In genomic region chr5:55591671-55592070, GRCh38 we compare ENCODE assay signal across 16 cellular contexts. TPM values are rescaled to one million over a fixed set of nuclear protein-coding genes. Genes with fewer than 3 reads are reported as not detected.
DNase-seq lines count a peak whose midpoint lies in the region; ATAC-seq and TF ChIP-seq lines count a peak whose summit lies in the region.
"Had no signal": no experiment of that assay in that cellular context is flagged by ENCODE, and none has a peak within 500 bp of the region (broad histone marks: within the 10 kb centered on the region; RNA-seq: fewer than 3 reads in every experiment).

No MANE protein-coding gene starts in this region.

- H3K9me3 ChIP-seq in IMR-90 (ENCODE audit: control insufficient read depth, insufficient read depth, low read length) (no peaks in the 10 kb centered on the region), right cardiac atrium (ENCODE audit: control insufficient read depth, low read length) (no peaks in the 10 kb centered on the region)
- H3K9me3 ChIP-seq: breast epithelium had no signal

- no peak overlapping the region for H4K8ac ChIP-seq in IMR-90 (ENCODE audit: low read depth in 2 of 2, low read length in 2 of 2)

- intact Hi-C loops in activated CD4-positive, alpha-beta T cell treated with anti-CD3 and anti-CD28 coated beads for 36 hours (cut with DNase I, micrococcal nuclease) = loop anchor here in 1 of 2 experiments (2.0 kb wide), 1 partner anchor 15 kb away; no protein-coding TSS in a partner anchor
- intact Hi-C loops in IMR-90 (cut with micrococcal nuclease) (no loop called here), right cardiac atrium (cut with DNase I) (loop anchor here in 2 of 4 donors (10.0 kb wide), 1 partner anchor 57 kb away; the partner anchor contains the start of gene PLPP1 (in 2 of the 2))

- TF ChIP-seq POLR2A in IMR-90 (IDR thresholded peaks at IDR 0.05; ENCODE audit: low read depth, low read length) = no peak

- dilution Hi-C loops in IMR-90 (cut with HindIII; ENCODE audit: low sequenced_read_pairs, unreplicated experiment) = no loop called here

- DNase-seq in activated CD4-positive, alpha-beta T cell treated with anti-CD3 and anti-CD28 coated beads for 36 hours = no peak
- no peak for DNase-seq in activated CD4-positive, alpha-beta T cell treated with anti-CD3 and anti-CD28 coated beads, Interleukin-2, amount 50 U/mL, for 4 hours
- no peak for DNase-seq in IMR-90
- peak; percentile 73 for DNase-seq in amniotic epithelial cell (ENCODE audit: low read depth)
- peak; percentile 32 to 69 (median 62) for DNase-seq in right cardiac atrium
- DNase-seq in midbrain (lab: John Stamatoyannopoulos, UW) = no peak
- no peak for DNase-seq in progenitor cell of endocrine pancreas (ENCODE audit: low spot score, unreplicated experiment)
- DNase-seq: CD4-positive, alpha-beta memory T cell; GM23248; MM.1S; NCI-H1694; NCI-H2227 treated with DMSO at 0.1 percent for 48 hours had no signal

- H3K9ac ChIP-seq in IMR-90 (ENCODE audit: low read depth, low read length) = no peak overlapping the region
- H3K9ac ChIP-seq: GM23248 had no signal

- H3K4me3 ChIP-seq in IMR-90 (ENCODE audit: insufficient read depth, low read depth, low read length) (no peak overlapping the region), right cardiac atrium (ENCODE audit: low read length) (no peak overlapping the region)
- H3K4me3 ChIP-seq: breast epithelium, GM23248 had no signal

- no peak overlapping the region for H4K91ac ChIP-seq in IMR-90 (ENCODE audit: insufficient read depth, low read depth, low read length)

- no peak overlapping the region for H3K4ac ChIP-seq in IMR-90 (ENCODE audit: low read depth, low read length)

- WGBS in IMR-90 (ENCODE audit: extremely low coverage in 2 of 2, insufficient read length in 1 of 2), 2 experiments = 40% methylated on average over 1 of the region's 5 CpGs; no CpG with 5 or more reads in 1 of the 2 experiments
- 20% methylated on average over 5 of the region's 5 CpGs for WGBS in right cardiac atrium

- POLR2A ChIA-PET in activated CD4-positive, alpha-beta T cell treated with anti-CD3 and anti-CD28 coated beads for 36 hours (lab: Charles Lee) = no interaction called here
- POLR2A ChIA-PET in IMR-90 (lab: Charles Lee; ENCODE audit: unreplicated experiment) = no interaction called here

- in situ Hi-C loops in IMR-90 (cut with MboI; ENCODE audit: low sequenced_read_pairs) = no loop called here

- H2AK9ac ChIP-seq in IMR-90 (replicated peaks; ENCODE audit: low read depth, low read length, poor library complexity) = no peak overlapping the region

- no peak overlapping the region for H2BK120ac ChIP-seq in IMR-90 (ENCODE audit: low read depth, low read length)

- H3K9me1 ChIP-seq in IMR-90 (ENCODE audit: insufficient read depth, low read length) = 0 out of 2 replicates have a peak, but pooled peaks cover 3% of the 10 kb centered on the region

- H3K56ac ChIP-seq in IMR-90 (ENCODE audit: extremely low read depth, insufficient read depth, low read length) = no peak overlapping the region

- no peak overlapping the region for H3K18ac ChIP-seq in IMR-90 (ENCODE audit: low read depth, low read length)

- no peak for ATAC-seq in activated CD4-positive, alpha-beta T cell treated with anti-CD3 and anti-CD28 coated beads for 36 hours
- ATAC-seq in IMR-90 (ENCODE audit: low read depth) (no peak), right cardiac atrium (peak; percentile 89 to 93), HG03342 (IDR thresholded peaks at IDR 0.05; ENCODE audit: unreplicated experiment) (no peak)

- H3K79me1 ChIP-seq in IMR-90 (ENCODE audit: low read depth in 1 of 2, low read length in 2 of 2) = no peaks in the 10 kb centered on the region

- H2BK15ac ChIP-seq in IMR-90 (ENCODE audit: low read depth, low read length) = no peak overlapping the region

- H3K27me3 Mint-ChIP-seq in activated CD4-positive, alpha-beta T cell treated with anti-CD3 and anti-CD28 coated beads for 36 hours = no peaks in the 10 kb centered on the region
- H3K27me3 Mint-ChIP-seq in progenitor cell of endocrine pancreas = peaks cover 3% of the 10 kb centered on the region
- H3K27me3 Mint-ChIP-seq: activated naive CD4-positive, alpha-beta T cell treated with anti-CD3 and anti-CD28 coated beads, Interleukin-2, amount 50 U/mL, for 24 hours had no signal

- no TSS peak for BruUV-seq in IMR-90 (replicated peaks; lab: Mats Ljungman, UMichigan)

- no peak overlapping the region for H3K27ac ChIP-seq in IMR-90 (ENCODE audit: insufficient read depth, low read length)
- H3K27ac ChIP-seq in right cardiac atrium (ENCODE audit: low read length) = peak overlapping the region; percentile 86
- H3K27ac ChIP-seq: breast epithelium, GM23248, RWPE1 had no signal

- H3K9me3 Mint-ChIP-seq in activated CD4-positive, alpha-beta T cell treated with anti-CD3 and anti-CD28 coated beads for 36 hours (ENCODE audit: low read depth) = no peaks in the 10 kb centered on the region
- H3K9me3 Mint-ChIP-seq in progenitor cell of endocrine pancreas (ENCODE audit: low read depth) = no peaks in the 10 kb centered on the region
- H3K9me3 Mint-ChIP-seq: activated naive CD4-positive, alpha-beta T cell treated with anti-CD3 and anti-CD28 coated beads, Interleukin-2, amount 50 U/mL, for 24 hours; CD4-positive, alpha-beta memory T cell had no signal

- H3K27ac Mint-ChIP-seq in activated CD4-positive, alpha-beta T cell treated with anti-CD3 and anti-CD28 coated beads for 36 hours = peak overlapping the region; percentile 84
- H3K27ac Mint-ChIP-seq in progenitor cell of endocrine pancreas = no peak overlapping the region
- H3K27ac Mint-ChIP-seq: activated naive CD4-positive, alpha-beta T cell treated with anti-CD3 and anti-CD28 coated beads, Interleukin-2, amount 50 U/mL, for 24 hours had no signal

- CTCF ChIA-PET in activated CD4-positive, alpha-beta T cell treated with anti-CD3 and anti-CD28 coated beads for 36 hours (lab: Charles Lee) = no interaction called here
- CTCF ChIA-PET in IMR-90 (lab: Yijun Ruan, JAX) = interaction anchor here (0.6 kb wide), 2 partner anchors 33 to 102 kb away, joined by 3 read pairs; no protein-coding TSS in a partner anchor

- H4K20me1 ChIP-seq in IMR-90 (ENCODE audit: insufficient read depth, low read length) = no peaks in the 10 kb centered on the region

- H2AK5ac ChIP-seq in IMR-90 (ENCODE audit: low read depth, low read length) = no peak overlapping the region

- H3K4me1 ChIP-seq in IMR-90 (ENCODE audit: control insufficient read depth, insufficient read depth, low read length) (no peaks in the 10 kb centered on the region), right cardiac atrium (ENCODE audit: control insufficient read depth, insufficient read depth, low read length) (peaks cover 8% of the 10 kb centered on the region)
- H3K4me1 ChIP-seq: breast epithelium had no signal

- no peak overlapping the region for H3K4me3 Mint-ChIP-seq in activated CD4-positive, alpha-beta T cell treated with anti-CD3 and anti-CD28 coated beads for 36 hours
- H3K4me3 Mint-ChIP-seq in progenitor cell of endocrine pancreas (ENCODE audit: low read depth) = no peak overlapping the region
- H3K4me3 Mint-ChIP-seq: activated naive CD4-positive, alpha-beta T cell treated with anti-CD3 and anti-CD28 coated beads, Interleukin-2, amount 50 U/mL, for 24 hours; CD4-positive, alpha-beta memory T cell had no signal

- peak overlapping the region; percentile 21 for H2AFZ ChIP-seq in IMR-90 (replicated peaks; ENCODE audit: low read length, poor library complexity)
- H2AFZ ChIP-seq: GM23248 had no signal

- H2BK5ac ChIP-seq in IMR-90 (ENCODE audit: low read depth, low read length, poor library complexity, severe bottlenecking) = no peak overlapping the region

- TF ChIP-seq RAD21 in IMR-90 (IDR thresholded peaks at IDR 0.05; ENCODE audit: low read length) = no peak

- H3K27me3 ChIP-seq in IMR-90 (ENCODE audit: control insufficient read depth, insufficient read depth, low read length) (peaks cover 2% of the 10 kb centered on the region; the same call in 1 of the 2 replicates), right cardiac atrium (ENCODE audit: control insufficient read depth, insufficient read depth) (no peaks in the 10 kb centered on the region)
- H3K27me3 ChIP-seq: breast epithelium had no signal

- no peaks in the 10 kb centered on the region for H3K36me3 ChIP-seq in IMR-90 (ENCODE audit: control insufficient read depth, insufficient read depth, low read length)
- H3K36me3 ChIP-seq: breast epithelium had no signal

- no peak overlapping the region for H3K23ac ChIP-seq in IMR-90 (ENCODE audit: low read depth, low read length)

- TF ChIP-seq CTCF in IMR-90 (conservative IDR thresholded peaks at IDR 0.05; ENCODE audit: low read depth, low read length) (no peak), progenitor cell of endocrine pancreas (IDR thresholded peaks at IDR 0.05; ENCODE audit: unreplicated experiment) (no peak)

- no peak overlapping the region for H3K14ac ChIP-seq in IMR-90 (replicated peaks; ENCODE audit: low read depth, low read length)

- H3K36me3 Mint-ChIP-seq in activated CD4-positive, alpha-beta T cell treated with anti-CD3 and anti-CD28 coated beads for 36 hours (ENCODE audit: low read depth) = no peaks in the 10 kb centered on the region
- H3K36me3 Mint-ChIP-seq in progenitor cell of endocrine pancreas (ENCODE audit: insufficient read depth) = no peaks in the 10 kb centered on the region
- H3K36me3 Mint-ChIP-seq: activated naive CD4-positive, alpha-beta T cell treated with anti-CD3 and anti-CD28 coated beads, Interleukin-2, amount 50 U/mL, for 24 hours; CD4-positive, alpha-beta memory T cell had no signal

- H2BK20ac ChIP-seq in IMR-90 (ENCODE audit: low read depth, low read length) = peak overlapping the region; percentile 6; the same call in 1 of the 2 replicates

- no peak overlapping the region for H4K5ac ChIP-seq in IMR-90 (ENCODE audit: low read depth, low read length)

- peaks cover 19% of the 10 kb centered on the region for H3K4me1 Mint-ChIP-seq in activated CD4-positive, alpha-beta T cell treated with anti-CD3 and anti-CD28 coated beads for 36 hours
- H3K4me1 Mint-ChIP-seq in progenitor cell of endocrine pancreas (ENCODE audit: low read depth) = no peaks in the 10 kb centered on the region

- H3K4me2 ChIP-seq in IMR-90 (ENCODE audit: low read depth, low read length) = no peak overlapping the region

RNA-seq across cellular contexts. Expression of gene PLPP1, which starts 56.9 kb away (rescaled TPM):
- 1 to 10 TPM; 7.9 to 8.2 TPM for total RNA-seq in activated CD4-positive, alpha-beta T cell treated with anti-CD3 and anti-CD28 coated beads for 36 hours
- total RNA-seq in IMR-90 (2012; rRNA removed) = 21.3 and 24.7 TPM in 2 replicates
- 19.2 and 20.4 TPM in 2 replicates for polyA plus RNA-seq in IMR-90 (2012; rRNA removed)
- 14.9 and 15.4 TPM in 2 replicates for polyA plus RNA-seq in IMR-90 (2012; cell fraction: cytosol; rRNA removed)
- 11.4 and 14.9 TPM in 2 replicates for polyA plus RNA-seq in IMR-90 (2012; cell fraction: nucleus; rRNA removed; ENCODE audit: low replicate concordance)
- 100 to 1,000 TPM in 1 of 4 donors, 10 to 100 TPM in 3; 79.8 to 110 (median 88.8) TPM for total RNA-seq in right cardiac atrium
- 150 TPM for polyA plus RNA-seq in right cardiac atrium
- 7.9 and 10.6 TPM in 2 replicates for total RNA-seq in progenitor cell of endocrine pancreas

Comparison
In these comparisons a context has a peak if more than half of its experiments do, and no peak if none do; other contexts are left out.
1. ATAC-seq: peak in right cardiac atrium (2 of 2); none in activated CD4-positive, alpha-beta T cell treated with anti-CD3 and anti-CD28 coated beads for 36 hours (single experiment), IMR-90 (single experiment) and HG03342 (single experiment).
2. DNase-seq: peak in amniotic epithelial cell (single experiment) and right cardiac atrium (3 of 3); none in activated CD4-positive, alpha-beta T cell treated with anti-CD3 and anti-CD28 coated beads for 36 hours (single experiment), activated CD4-positive, alpha-beta T cell treated with anti-CD3 and anti-CD28 coated beads, Interleukin-2, amount 50 U/mL, for 4 hours (0 of 2), IMR-90 (single experiment), midbrain (single experiment) and progenitor cell of endocrine pancreas (single experiment).